Comparison of ENCODE assay signal across 8 cellular contexts in the genomic region with DNA sequence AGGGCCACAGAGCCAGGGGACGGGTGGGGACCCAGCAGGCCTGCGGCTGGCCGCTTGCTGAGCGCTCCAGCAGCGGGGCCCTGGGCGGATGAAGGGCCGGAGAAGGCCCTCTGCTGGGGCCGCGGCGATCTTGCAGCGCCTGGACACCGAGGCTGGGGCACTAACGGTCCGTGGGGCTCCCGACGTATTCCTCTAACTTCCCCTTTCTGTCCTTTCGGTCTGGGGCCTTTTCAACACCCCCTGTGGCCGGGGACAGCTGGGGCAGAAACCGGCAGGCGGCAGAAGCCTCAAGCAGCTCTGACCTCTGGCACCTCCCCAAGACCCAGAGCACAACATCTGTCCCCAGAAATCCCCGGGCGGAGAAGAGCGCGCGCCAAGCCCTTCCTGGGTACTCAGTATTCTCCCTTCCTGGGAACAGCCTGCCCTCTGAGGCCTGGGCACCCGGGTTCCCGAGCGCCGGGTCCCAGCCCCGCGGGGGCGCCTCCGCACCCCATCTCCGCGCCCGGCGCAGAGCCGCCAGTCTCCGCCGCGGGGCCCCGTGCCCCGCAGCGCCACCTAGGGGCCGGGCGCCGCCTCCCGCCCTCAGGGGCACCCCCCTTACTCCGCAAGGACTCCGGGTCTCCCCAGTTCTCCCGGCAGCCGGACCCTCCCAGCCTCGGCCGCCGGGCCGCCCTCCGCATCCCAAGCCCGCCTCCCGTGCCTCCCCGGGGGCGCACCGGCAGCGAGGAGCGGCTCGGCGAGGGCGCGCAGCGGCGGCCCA. TPM values are rescaled to one million over a fixed set of nuclear protein-coding genes. Genes with fewer than 3 reads are reported as not detected.
A peak's percentile ranks its signal among the peaks of the same experiment; 100 is the strongest.
DNase-seq lines count a peak whose midpoint lies in the region; ATAC-seq and TF ChIP-seq lines count a peak whose summit lies in the region.

No MANE protein-coding gene starts in this region.

- DNase-seq in activated T-cell treated with anti-CD3 and anti-CD28 coated beads, Interleukin-2, amount 50 U/mL, for 48 hours, result peak; percentile 83 to 85
- DNase-seq in esophagus muscularis mucosa (ENCODE audit: extremely low spot score), result peak; percentile 93

- no peak overlapping the region for H3K27ac Mint-ChIP-seq in stimulated activated memory B cell treated with anti-CD40 and anti-IgM and Interleukin-4, amounts not matched to agents 10 μg/mL and 1 μg/mL and 100 μg/mL, for 72 hours

- H2AFZ ChIP-seq in OCI-LY3 (ENCODE audit: low read depth, low read length), result peak overlapping the region; percentile 32

- peaks cover 36% of the 10 kb centered on the region for H3K4me1 Mint-ChIP-seq in stimulated activated memory B cell treated with anti-CD40 and anti-IgM and Interleukin-4, amounts not matched to agents 10 μg/mL and 1 μg/mL and 100 μg/mL, for 72 hours

- peak overlapping the region; percentile 71 to 84 (median 78) for H3K4me3 ChIP-seq in BLaER1 treated with 17β-estradiol and CSF1 and Interleukin-3, amounts not matched to agents 10 nM and 100 nM
- peak overlapping the region; percentile 84 for H3K4me3 ChIP-seq in OCI-LY3 (ENCODE audit: low read length)
- H3K4me3 ChIP-seq in esophagus muscularis mucosa, result peak overlapping the region; percentile 79 to 87 (median 82)
- H3K4me3 ChIP-seq in muscle layer of colon (ENCODE audit: low read depth in 1 of 2, low read length in 2 of 2), result peak overlapping the region; percentile 66 to 74

- WGBS in esophagus muscularis mucosa, result under 1% methylated on average over 18 of the region's 70 CpGs

- H3K27me3 ChIP-seq in BLaER1 treated with 17β-estradiol and CSF1 and Interleukin-3, amounts not matched to agents 10 nM and 100 nM, result peaks cover 0 to 34% (median 20%) of the 10 kb centered on the region in 11 experiments; a peak in 15 of 22 replicates
- H3K27me3 ChIP-seq in OCI-LY3 (ENCODE audit: low read depth, low read length), result peaks cover 30% of the 10 kb centered on the region
- H3K27me3 ChIP-seq in esophagus muscularis mucosa, result no peaks in the 10 kb centered on the region
- H3K27me3 ChIP-seq in muscle layer of colon (ENCODE audit: control insufficient read depth in 1 of 2, insufficient read depth in 2 of 2, low read length in 2 of 2), result no peaks in the 10 kb centered on the region

- intact Hi-C loops in esophagus muscularis mucosa (cut with DNase I), result loop anchor here (5.0 kb wide), 3 partner anchors 74 to 224 kb away; no protein-coding TSS in a partner anchor

- peaks cover 14 to 41% (median 33%) of the 10 kb centered on the region in 11 experiments; a peak in 21 of 22 replicates for H4K20me1 ChIP-seq in BLaER1 treated with 17β-estradiol and CSF1 and Interleukin-3, amounts not matched to agents 10 nM and 100 nM
- peaks cover 30% of the 10 kb centered on the region for H4K20me1 ChIP-seq in OCI-LY3 (ENCODE audit: insufficient read depth, low read length)

- H3K9me3 ChIP-seq in BLaER1 treated with 17β-estradiol and CSF1 and Interleukin-3, amounts not matched to agents 10 nM and 100 nM (replicated peaks in 1 of 11), result peaks cover 0 to 5% (median 0%) of the 10 kb centered on the region in 11 experiments; a peak in 2 of 22 replicates
- H3K9me3 ChIP-seq in OCI-LY3 (ENCODE audit: insufficient read depth, low read length), result no peaks in the 10 kb centered on the region
- no peaks in the 10 kb centered on the region for H3K9me3 ChIP-seq in esophagus muscularis mucosa
- H3K9me3 ChIP-seq in muscle layer of colon (ENCODE audit: low read length), result no peaks in the 10 kb centered on the region

- peaks cover 6% of the 10 kb centered on the region for H3K9me3 Mint-ChIP-seq in stimulated activated memory B cell treated with anti-CD40 and anti-IgM and Interleukin-4, amounts not matched to agents 10 μg/mL and 1 μg/mL and 100 μg/mL, for 72 hours

- peak overlapping the region; percentile 81 to 97 (median 89) for H3K9ac ChIP-seq in BLaER1 treated with 17β-estradiol and CSF1 and Interleukin-3, amounts not matched to agents 10 nM and 100 nM
- H3K9ac ChIP-seq in OCI-LY3 (ENCODE audit: low read length), result peak overlapping the region; percentile 55
- H3K9ac ChIP-seq in muscle layer of colon (ENCODE audit: low read length), result peak overlapping the region; percentile 14

- peak overlapping the region; percentile 51 for H3K4me3 Mint-ChIP-seq in stimulated activated memory B cell treated with anti-CD40 and anti-IgM and Interleukin-4, amounts not matched to agents 10 μg/mL and 1 μg/mL and 100 μg/mL, for 72 hours

- H3K27ac ChIP-seq in BLaER1 treated with 17β-estradiol and CSF1 and Interleukin-3, amounts not matched to agents 10 nM and 100 nM, result peak overlapping the region; percentile 79 to 97 (median 86)
- H3K27ac ChIP-seq in OCI-LY3 (ENCODE audit: low read length) (no peak overlapping the region), esophagus muscularis mucosa (replicated peaks in 1 of 4) (peak overlapping the region; percentile 87 to 96 (median 96)), muscle layer of colon (ENCODE audit: low read depth, low read length) (peak overlapping the region; percentile 40)

- H3K4me1 ChIP-seq in BLaER1 treated with 17β-estradiol and CSF1 and Interleukin-3, amounts not matched to agents 10 nM and 100 nM, result peaks cover 48 to 68% (median 60%) of the 10 kb centered on the region in 10 experiments
- peaks cover 37% of the 10 kb centered on the region for H3K4me1 ChIP-seq in OCI-LY3 (ENCODE audit: low read length)
- H3K4me1 ChIP-seq in esophagus muscularis mucosa, result peaks cover 40 to 55% (median 49%) of the 10 kb centered on the region in 4 donors
- peaks cover 18% of the 10 kb centered on the region for H3K4me1 ChIP-seq in muscle layer of colon (ENCODE audit: insufficient read depth, low read length)

- TF ChIP-seq CTCF in OCI-LY3 (IDR thresholded peaks at IDR 0.05; ENCODE audit: low read depth, low read length) (peak; percentile 39), esophagus muscularis mucosa (IDR thresholded peaks at IDR 0.05) (peak; percentile 68 to 75 (median 68))

- H3K79me2 ChIP-seq in OCI-LY3 (ENCODE audit: low read length), result no peaks in the 10 kb centered on the region

- no peak for TF ChIP-seq POLR2A in esophagus muscularis mucosa (IDR thresholded peaks at IDR 0.05; ENCODE audit: low read depth)

- peak overlapping the region; percentile 91 to 100 (median 97) for H3K4me2 ChIP-seq in BLaER1 treated with 17β-estradiol and CSF1 and Interleukin-3, amounts not matched to agents 10 nM and 100 nM
- peak overlapping the region; percentile 69 for H3K4me2 ChIP-seq in OCI-LY3 (ENCODE audit: low read length)

- no peaks in the 10 kb centered on the region for H3K36me3 ChIP-seq in BLaER1 treated with 17β-estradiol and CSF1 and Interleukin-3, amounts not matched to agents 10 nM and 100 nM
- H3K36me3 ChIP-seq in OCI-LY3 (replicated peaks; ENCODE audit: low read depth, low read length) (no peaks in the 10 kb centered on the region), esophagus muscularis mucosa (no peaks in the 10 kb centered on the region), muscle layer of colon (ENCODE audit: insufficient read depth, low read length) (no peaks in the 10 kb centered on the region)

- ATAC-seq in GM19328 (IDR thresholded peaks at IDR 0.05; ENCODE audit: unreplicated experiment), result peak; percentile 50
- peak; percentile 64 for ATAC-seq in HG03439 (IDR thresholded peaks at IDR 0.05; ENCODE audit: unreplicated experiment)
- ATAC-seq in stimulated activated memory B cell treated with anti-CD40 and anti-IgM and Interleukin-4, amounts not matched to agents 10 μg/mL and 1 μg/mL and 100 μg/mL, for 72 hours, result peak; percentile 68

- peaks cover 69% of the 10 kb centered on the region for H3K27me3 Mint-ChIP-seq in stimulated activated memory B cell treated with anti-CD40 and anti-IgM and Interleukin-4, amounts not matched to agents 10 μg/mL and 1 μg/mL and 100 μg/mL, for 72 hours

- no peaks in the 10 kb centered on the region for H3K36me3 Mint-ChIP-seq in stimulated activated memory B cell treated with anti-CD40 and anti-IgM and Interleukin-4, amounts not matched to agents 10 μg/mL and 1 μg/mL and 100 μg/mL, for 72 hours

- TF ChIP-seq EP300 in esophagus muscularis mucosa (IDR thresholded peaks at IDR 0.05), result no peak

RNA-seq across cellular contexts. Expression of a gene that starts 0.6 kb away (rescaled TPM):
- 10 to 100 TPM in 3 of 4 donors, 1 to 10 TPM in 1; 5.6 to 17.5 (median 12.3) TPM for total RNA-seq in esophagus muscularis mucosa

Comparison
In these comparisons a context has a peak if more than half of its experiments do, and no peak if none do; other contexts are left out.
1. H3K9ac ChIP-seq: peak in every context shown above with its lines; median percentile 89 in BLaER1 treated with 17β-estradiol and CSF1 and Interleukin-3, amounts not matched to agents 10 nM and 100 nM; 55 in OCI-LY3; 14 in muscle layer of colon.